15 cellular contexts compared by ENCODE assay signal in the genomic region with DNA sequence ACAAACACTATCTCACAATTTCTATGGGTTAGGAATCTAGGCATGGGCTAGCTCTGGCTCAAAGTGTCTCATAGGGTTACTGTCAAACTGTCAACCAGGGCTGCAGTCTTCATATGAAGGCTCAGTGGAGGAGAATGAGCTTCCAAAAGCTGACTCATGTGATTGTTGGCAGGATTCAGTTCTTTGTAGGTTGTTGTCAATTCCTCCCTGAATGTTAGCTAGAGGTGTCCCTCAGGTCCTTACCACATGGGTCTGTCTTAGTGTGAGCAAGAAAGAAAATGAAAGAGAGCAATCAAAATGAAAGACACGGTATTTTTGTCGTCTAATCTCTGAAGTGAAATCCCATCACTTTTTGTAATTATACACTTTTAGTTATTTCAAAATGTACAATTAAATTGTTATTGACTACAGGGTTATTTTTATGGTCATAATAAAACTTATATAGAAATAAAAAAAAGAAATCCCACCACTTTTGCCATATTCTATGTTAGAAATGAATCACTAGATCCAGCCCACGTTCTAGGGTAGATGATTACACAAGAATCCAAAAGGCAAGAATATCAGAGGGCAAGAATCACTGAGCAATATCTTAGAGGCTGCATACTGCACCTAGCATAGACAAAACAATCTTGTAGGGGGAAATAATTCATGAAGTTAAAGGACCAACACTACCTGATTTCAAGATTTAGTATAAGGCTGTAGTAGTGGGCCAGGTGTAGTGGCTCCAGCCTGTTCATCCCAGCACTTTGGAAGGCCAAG. TPM values are rescaled to one million over a fixed set of nuclear protein-coding genes. Genes with fewer than 3 reads are reported as not detected.
DNase-seq lines count a peak whose midpoint lies in the region; ATAC-seq and TF ChIP-seq lines count a peak whose summit lies in the region.
"Had no signal": no experiment of that assay in that cellular context is flagged by ENCODE, and none has a peak within 500 bp of the region (broad histone marks: within the 10 kb centered on the region; RNA-seq: fewer than 3 reads in every experiment).

No MANE protein-coding gene starts in this region.

- DNase-seq in activated CD4-positive, CD25-positive, alpha-beta regulatory T cell treated with anti-CD3 and anti-CD28 coated beads, Interleukin-2, amount 50 U/mL, for 72 hours = no peak
- DNase-seq in GM19238 (ENCODE audit: insufficient read length, low spot score) (peak; percentile 42), choroid plexus epithelial cell (ENCODE audit: low read depth) (peak; percentile 22), NCI-H1436 (lab: John Stamatoyannopoulos, UW) (no peak), SK-N-DZ (ENCODE audit: low spot score) (no peak), CD1c-positive myeloid dendritic cell (ENCODE audit: extremely low spot score) (no peak)
- DNase-seq: 8988T; CD4-positive, alpha-beta T cell; effector memory CD4-positive, alpha-beta T cell; islet precursor cell; stimulated activated CD4-positive, alpha-beta T cell treated with anti-CD3 and anti-CD28 coated beads, Interleukin-12 subunit alpha, Interleukin-12 subunit beta, amount 100 ng/mL, for 4 hours had no signal

- H3K4me3 ChIP-seq in choroid plexus epithelial cell (ENCODE audit: low read depth, low read length) = no peak overlapping the region
- H3K4me3 ChIP-seq: SK-N-MC, thoracic aorta had no signal

- TF ChIP-seq CTCF in choroid plexus epithelial cell (conservative IDR thresholded peaks at IDR 0.05; ENCODE audit: low read depth, low read length) = no peak

- ATAC-seq in activated CD4-positive, CD25-positive, alpha-beta regulatory T cell treated with anti-CD3 and anti-CD28 coated beads, Interleukin-2, amount 50 U/mL, for 24 hours = peak; percentile 64 to 84
- ATAC-seq in HG03354 (IDR thresholded peaks at IDR 0.05; ENCODE audit: poor library complexity, severe bottlenecking, unreplicated experiment) = peak; percentile 52

RNA-seq across cellular contexts. Expression of gene ACSBG1, which starts 8.4 kb away (rescaled TPM):
- polyA plus RNA-seq in SK-N-DZ (2014; cell fraction: cytosol; rRNA removed) = 0.08 and 0.20 TPM in 2 replicates
- polyA plus RNA-seq in SK-N-DZ (2014; cell fraction: nucleus; rRNA removed) = 0.12 and 0.20 TPM in 2 replicates

RNA-seq across cellular contexts. Expression of gene DNAJA4, which starts 38.4 kb away (rescaled TPM):
- 0.09 and 0.29 TPM in 2 replicates for polyA plus RNA-seq in SK-N-DZ (2014; cell fraction: cytosol; rRNA removed)
- 0.52 and 1.0 TPM in 2 replicates for polyA plus RNA-seq in SK-N-DZ (2014; cell fraction: nucleus; rRNA removed)

Comparison
In these comparisons a context has a peak if more than half of its experiments do, and no peak if none do; other contexts are left out.
1. DNase-seq: peak in GM19238 (single experiment) and choroid plexus epithelial cell (single experiment); none in activated CD4-positive, CD25-positive, alpha-beta regulatory T cell treated with anti-CD3 and anti-CD28 coated beads, Interleukin-2, amount 50 U/mL, for 72 hours (single experiment), NCI-H1436 (single experiment), SK-N-DZ (single experiment) and CD1c-positive myeloid dendritic cell (single experiment).